ENCODE assay signal across 27 cellular contexts in the genomic region with DNA sequence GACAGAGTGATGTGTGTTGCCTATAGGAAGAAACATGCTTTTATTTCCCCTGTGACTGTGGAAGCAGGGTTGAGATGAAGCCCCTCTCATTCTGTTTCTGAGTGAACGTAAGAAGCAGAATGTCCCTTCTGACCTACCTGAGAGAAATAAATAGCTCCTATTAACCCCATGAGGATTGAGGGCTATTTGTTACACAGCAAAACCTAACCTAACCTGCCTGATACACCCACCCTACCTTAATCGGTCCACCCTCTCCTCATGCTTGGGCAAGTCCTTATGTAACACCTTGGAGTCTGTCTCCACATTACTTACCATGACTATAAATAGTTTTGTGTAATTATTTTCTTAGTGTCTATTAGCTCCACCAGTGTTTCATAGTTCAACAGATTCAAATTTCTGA. TPM values are rescaled to one million over a fixed set of nuclear protein-coding genes. Genes with fewer than 3 reads are reported as not detected.
"Had no signal": no experiment of that assay in that cellular context is flagged by ENCODE, and none has a peak within 500 bp of the region (broad histone marks: within the 10 kb centered on the region; RNA-seq: fewer than 3 reads in every experiment).

No MANE protein-coding gene starts in this region.

- H3K36me3 ChIP-seq: stomach, suprapubic skin, thoracic aorta, thyroid gland, tibial artery, tibial nerve, transverse colon, upper lobe of left lung, upper lobe of right lung, uterus, vagina had no signal

- H3K27ac ChIP-seq: stomach, suprapubic skin, testis, thoracic aorta, thyroid gland, tibial artery, tibial nerve, transverse colon, upper lobe of left lung, upper lobe of right lung, uterus, vagina had no signal

- H3K9me3 ChIP-seq: suprapubic skin, testis, thoracic aorta, thyroid gland, tibial artery, transverse colon, upper lobe of left lung, upper lobe of right lung, uterus, vagina had no signal

- H3K4me1 ChIP-seq: suprapubic skin, thyroid gland, tibial artery, upper lobe of left lung, upper lobe of right lung, uterus had no signal

- H3K4me3 ChIP-seq: stomach, suprapubic skin, testis, thoracic aorta, thyroid gland, tibial artery, tibial nerve, transverse colon, upper lobe of left lung, upper lobe of right lung, uterus, vagina had no signal

- DNase-seq: stimulated activated CD4-positive, alpha-beta T cell treated with anti-CD3 and anti-CD28 coated beads, Interleukin-2, amount 100 ng/mL, for 48 hours; stimulated activated CD4-positive, alpha-beta T cell treated with anti-CD3 and anti-CD28 coated beads, Interleukin-4, amount 100 ng/mL, for 1 hour; stimulated activated CD4-positive, alpha-beta T cell treated with anti-CD3 and anti-CD28 coated beads, Interleukin-4, amount 100 ng/mL, for 24 hours; stimulated activated CD4-positive, alpha-beta T cell treated with anti-CD3 and anti-CD28 coated beads, Interleukin-4, amount 100 ng/mL, for 4 hours; stimulated activated CD8-positive, alpha-beta memory T cell treated with anti-CD3 and anti-CD28 coated beads, Interleukin-4, amount 100 ng/mL, for 48 hours; stimulated activated naive B cell treated with anti-CD40 and anti-IgM and Interleukin-4, amounts not matched to agents 10 μg/mL and 1 μg/mL and 100 μg/mL, for 72 hours; stimulated activated naive CD4-positive, alpha-beta T cell; stimulated activated naive CD4-positive, alpha-beta T cell treated with Interleukin-2 at 50 U/mL for 16 hours; stimulated activated naive CD8-positive, alpha-beta T cell treated with anti-CD3 and anti-CD28 coated beads, Interleukin-15, amount 100 ng/mL, for 72 hours; stimulated activated naive CD8-positive, alpha-beta T cell treated with anti-CD3 and anti-CD28 coated beads, Interleukin-15, Interleukin-2, amounts not matched to agents 100 U/mL and 50 U/mL, for 24 hours; stomach; substantia nigra; testis; thyroid gland; tibial artery; transverse colon; trophoblast cell; upper lobe of left lung; upper lobe of right lung; uterus had no signal

- H3K27me3 ChIP-seq: testis, thyroid gland, uterus, vagina had no signal

- ATAC-seq: stimulated activated effector memory CD8-positive, alpha-beta T cell treated with anti-CD3 and anti-CD28 coated beads, Interleukin-12 subunit alpha, Interleukin-12 subunit beta, amount 100 ng/mL, for 72 hours; stimulated activated memory B cell treated with anti-CD40 and anti-IgM and Interleukin-4, amounts not matched to agents 10 μg/mL and 1 μg/mL and 100 μg/mL, for 72 hours; stimulated activated naive B cell treated with anti-CD40 and anti-IgM and Interleukin-4, amounts not matched to agents 10 μg/mL and 1 μg/mL and 100 μg/mL, for 72 hours; stimulated activated naive CD8-positive, alpha-beta T cell treated with anti-CD3 and anti-CD28 coated beads, Interleukin-15, amount 100 ng/mL, for 72 hours; stimulated activated naive CD8-positive, alpha-beta T cell treated with anti-CD3 and anti-CD28 coated beads, Interleukin-15, Interleukin-2, amounts not matched to agents 100 U/mL and 50 U/mL, for 24 hours; upper lobe of right lung had no signal

- FAIRE-seq: urothelium cell line had no signal

RNA-seq across cellular contexts. Expression of a gene that starts 41.9 kb away (rescaled TPM):
- total RNA-seq: thoracic aorta, upper lobe of right lung had no signal
